ENCODE assay signal across 1 cellular context in genomic region chr22:21001601-21002325, GRCh38.
TF ChIP-seq lines count a peak whose summit lies in the region.

A gene with protein sequence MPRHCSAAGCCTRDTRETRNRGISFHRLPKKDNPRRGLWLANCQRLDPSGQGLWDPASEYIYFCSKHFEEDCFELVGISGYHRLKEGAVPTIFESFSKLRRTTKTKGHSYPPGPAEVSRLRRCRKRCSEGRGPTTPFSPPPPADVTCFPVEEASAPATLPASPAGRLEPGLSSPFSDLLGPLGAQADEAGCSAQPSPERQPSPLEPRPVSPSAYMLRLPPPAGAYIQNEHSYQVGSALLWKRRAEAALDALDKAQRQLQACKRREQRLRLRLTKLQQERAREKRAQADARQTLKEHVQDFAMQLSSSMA (minus strand): TSS chr22:21002118. CDS start chr22:21001911, 207 bp downstream.

TF ChIP-seq in HepG2, 621 proteins besides CTCF, POLR2A, EP300 and RAD21 (continued from another document and continues in another):
- TF ChIP-seq, protein P1, sequence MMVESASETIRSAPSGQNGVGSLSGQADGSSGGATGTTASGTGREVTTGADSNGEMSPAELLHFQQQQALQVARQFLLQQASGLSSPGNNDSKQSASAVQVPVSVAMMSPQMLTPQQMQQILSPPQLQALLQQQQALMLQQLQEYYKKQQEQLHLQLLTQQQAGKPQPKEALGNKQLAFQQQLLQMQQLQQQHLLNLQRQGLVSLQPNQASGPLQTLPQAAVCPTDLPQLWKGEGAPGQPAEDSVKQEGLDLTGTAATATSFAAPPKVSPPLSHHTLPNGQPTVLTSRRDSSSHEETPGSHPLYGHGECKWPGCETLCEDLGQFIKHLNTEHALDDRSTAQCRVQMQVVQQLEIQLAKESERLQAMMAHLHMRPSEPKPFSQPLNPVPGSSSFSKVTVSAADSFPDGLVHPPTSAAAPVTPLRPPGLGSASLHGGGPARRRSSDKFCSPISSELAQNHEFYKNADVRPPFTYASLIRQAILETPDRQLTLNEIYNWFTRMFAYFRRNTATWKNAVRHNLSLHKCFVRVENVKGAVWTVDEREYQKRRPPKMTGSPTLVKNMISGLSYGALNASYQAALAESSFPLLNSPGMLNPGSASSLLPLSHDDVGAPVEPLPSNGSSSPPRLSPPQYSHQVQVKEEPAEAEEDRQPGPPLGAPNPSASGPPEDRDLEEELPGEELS (CRISPR knock-in tag; IDR thresholded peaks at IDR 0.05) = peak; percentile 58
- TF ChIP-seq ZNF18 (CRISPR knock-in tag; IDR thresholded peaks at IDR 0.05; ENCODE audit: insufficient replicate concordance) (peak; percentile 22), CCAR2 (optimal IDR thresholded peaks at IDR 0.05; ENCODE audit: low read depth, low read length) (no peak), HNRNPL (IDR thresholded peaks at IDR 0.05; ENCODE audit: low read depth, low read length) (0 out of 2 replicates have a peak, but pooled peaks have one; percentile 42), IRF1 (CRISPR knock-in tag; IDR thresholded peaks at IDR 0.05; ENCODE audit: low read depth) (0 out of 2 replicates have a peak, but pooled peaks have one; percentile 86), TARDBP (CRISPR knock-in tag; IDR thresholded peaks at IDR 0.05) (peak; percentile 64; the same call in 1 of the 2 replicates), SP5 (CRISPR knock-in tag; IDR thresholded peaks at IDR 0.05; ENCODE audit: borderline replicate concordance, low read depth) (peak; percentile 63; the same call in 1 of the 2 replicates), ZNF230 (CRISPR knock-in tag; IDR thresholded peaks at IDR 0.05) (peak; percentile 69), ZFAT (CRISPR knock-in tag; conservative IDR thresholded peaks at IDR 0.05) (no peak), ZNF224 (CRISPR knock-in tag; IDR thresholded peaks at IDR 0.05) (peak; percentile 96), ZBTB7A (CRISPR knock-in tag; IDR thresholded peaks at IDR 0.05) (no peak), FOXJ3 (CRISPR knock-in tag; IDR thresholded peaks at IDR 0.05; ENCODE audit: borderline replicate concordance) (no peak), ZNF496 (CRISPR knock-in tag; IDR thresholded peaks at IDR 0.05; ENCODE audit: insufficient replicate concordance) (no peak), ZNF143 (CRISPR knock-in tag; IDR thresholded peaks at IDR 0.05) (peak; percentile 50; the same call in 1 of the 2 replicates), ZBTB20 (CRISPR knock-in tag; IDR thresholded peaks at IDR 0.05; ENCODE audit: borderline replicate concordance, low read depth) (peak; percentile 21; the same call in 1 of the 2 replicates), ZBTB38 (CRISPR knock-in tag; IDR thresholded peaks at IDR 0.05) (no peak), ZNF350 (CRISPR knock-in tag; IDR thresholded peaks at IDR 0.05; ENCODE audit: borderline replicate concordance, low read depth) (peak; percentile 76), ZBTB33 (CRISPR knock-in tag; IDR thresholded peaks at IDR 0.05) (no peak), RARA (CRISPR knock-in tag; IDR thresholded peaks at IDR 0.05) (peak; percentile 43), ZNF883 (CRISPR knock-in tag; IDR thresholded peaks at IDR 0.05; ENCODE audit: not compliant biosample characterization) (peak; percentile 96), ATM (IDR thresholded peaks at IDR 0.05; ENCODE audit: borderline replicate concordance) (no peak), ZNF605 (CRISPR knock-in tag; IDR thresholded peaks at IDR 0.05) (peak; percentile 83), TP53 (CRISPR knock-in tag; conservative IDR thresholded peaks at IDR 0.05) (no peak), MBNL3 (CRISPR knock-in tag; conservative IDR thresholded peaks at IDR 0.05) (no peak), ZNF772 (CRISPR knock-in tag; IDR thresholded peaks at IDR 0.05) (0 out of 2 replicates have a peak, but pooled peaks have one; percentile 34), KDM5B (CRISPR knock-in tag; IDR thresholded peaks at IDR 0.05; ENCODE audit: borderline replicate concordance) (peak; percentile 95), ZNF891 (CRISPR knock-in tag; IDR thresholded peaks at IDR 0.05) (peak; percentile 77), ZNF569 (CRISPR knock-in tag; IDR thresholded peaks at IDR 0.05; ENCODE audit: borderline replicate concordance) (no peak), KDM4B (CRISPR knock-in tag; IDR thresholded peaks at IDR 0.05) (peak; percentile 62; the same call in 1 of the 2 replicates), ZNF567 (CRISPR knock-in tag; IDR thresholded peaks at IDR 0.05; ENCODE audit: borderline replicate concordance) (no peak), MTF2 (CRISPR knock-in tag; IDR thresholded peaks at IDR 0.05; ENCODE audit: borderline replicate concordance) (peak; percentile 82; the same call in 1 of the 2 replicates), ZNF335 (CRISPR knock-in tag; IDR thresholded peaks at IDR 0.05) (peak; percentile 75; the same call in 1 of the 2 replicates), ZNF276 (CRISPR knock-in tag; IDR thresholded peaks at IDR 0.05; ENCODE audit: low read depth) (0 out of 2 replicates have a peak, but pooled peaks have one; percentile 42), AKAP8 (CRISPR knock-in tag; IDR thresholded peaks at IDR 0.05) (peak; percentile 43; the same call in 1 of the 2 replicates), ZFX (CRISPR knock-in tag; IDR thresholded peaks at IDR 0.05; ENCODE audit: low read depth) (peak; percentile 77), ISX (CRISPR knock-in tag; conservative IDR thresholded peaks at IDR 0.05) (0 out of 2 replicates have a peak, but pooled peaks have one; percentile 37), ZC3H13 (CRISPR knock-in tag; IDR thresholded peaks at IDR 0.05) (peak; percentile 64; the same call in 1 of the 2 replicates), FLYWCH1 (CRISPR knock-in tag; IDR thresholded peaks at IDR 0.05) (peak; percentile 93; the same call in 1 of the 2 replicates), PLSCR1 (CRISPR knock-in tag; IDR thresholded peaks at IDR 0.05; ENCODE audit: borderline replicate concordance) (peak; percentile 82; the same call in 1 of the 2 replicates), ZSCAN12 (CRISPR knock-in tag; IDR thresholded peaks at IDR 0.05) (no peak; the same call in 1 of the 2 replicates), UBTF (CRISPR knock-in tag; IDR thresholded peaks at IDR 0.05) (peak; percentile 68), ZNF766 (CRISPR knock-in tag; IDR thresholded peaks at IDR 0.05; ENCODE audit: borderline replicate concordance) (peak; percentile 89; the same call in 1 of the 2 replicates), HNF4A (CRISPR knock-in tag; IDR thresholded peaks at IDR 0.05) (no peak; the same call in 1 of the 2 replicates)
- TF ChIP-seq, protein P2, sequence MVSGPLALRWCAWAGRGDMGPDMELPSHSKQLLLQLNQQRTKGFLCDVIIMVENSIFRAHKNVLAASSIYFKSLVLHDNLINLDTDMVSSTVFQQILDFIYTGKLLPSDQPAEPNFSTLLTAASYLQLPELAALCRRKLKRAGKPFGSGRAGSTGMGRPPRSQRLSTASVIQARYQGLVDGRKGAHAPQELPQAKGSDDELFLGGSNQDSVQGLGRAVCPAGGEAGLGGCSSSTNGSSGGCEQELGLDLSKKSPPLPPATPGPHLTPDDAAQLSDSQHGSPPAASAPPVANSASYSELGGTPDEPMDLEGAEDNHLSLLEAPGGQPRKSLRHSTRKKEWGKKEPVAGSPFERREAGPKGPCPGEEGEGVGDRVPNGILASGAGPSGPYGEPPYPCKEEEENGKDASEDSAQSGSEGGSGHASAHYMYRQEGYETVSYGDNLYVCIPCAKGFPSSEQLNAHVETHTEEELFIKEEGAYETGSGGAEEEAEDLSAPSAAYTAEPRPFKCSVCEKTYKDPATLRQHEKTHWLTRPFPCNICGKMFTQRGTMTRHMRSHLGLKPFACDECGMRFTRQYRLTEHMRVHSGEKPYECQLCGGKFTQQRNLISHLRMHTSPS (CRISPR knock-in tag; IDR thresholded peaks at IDR 0.05; ENCODE audit: low read depth) = no peak; the same call in 1 of the 2 replicates
- TF ChIP-seq, protein P3, sequence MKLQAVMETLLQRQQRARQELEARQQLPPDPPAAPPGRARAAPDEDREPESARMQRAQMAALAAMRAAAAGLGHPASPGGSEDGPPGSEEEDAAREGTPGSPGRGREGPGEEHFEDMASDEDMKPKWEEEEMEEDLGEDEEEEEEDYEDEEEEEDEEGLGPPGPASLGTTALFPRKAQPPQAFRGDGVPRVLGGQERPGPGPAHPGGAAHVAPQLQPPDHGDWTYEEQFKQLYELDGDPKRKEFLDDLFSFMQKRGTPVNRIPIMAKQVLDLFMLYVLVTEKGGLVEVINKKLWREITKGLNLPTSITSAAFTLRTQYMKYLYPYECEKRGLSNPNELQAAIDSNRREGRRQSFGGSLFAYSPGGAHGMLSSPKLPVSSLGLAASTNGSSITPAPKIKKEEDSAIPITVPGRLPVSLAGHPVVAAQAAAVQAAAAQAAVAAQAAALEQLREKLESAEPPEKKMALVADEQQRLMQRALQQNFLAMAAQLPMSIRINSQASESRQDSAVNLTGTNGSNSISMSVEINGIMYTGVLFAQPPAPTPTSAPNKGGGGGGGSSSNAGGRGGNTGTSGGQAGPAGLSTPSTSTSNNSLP (IDR thresholded peaks at IDR 0.05; ENCODE audit: low read depth, low read length) = no peak
